13 cellular contexts compared by ENCODE assay signal in the genomic region with DNA sequence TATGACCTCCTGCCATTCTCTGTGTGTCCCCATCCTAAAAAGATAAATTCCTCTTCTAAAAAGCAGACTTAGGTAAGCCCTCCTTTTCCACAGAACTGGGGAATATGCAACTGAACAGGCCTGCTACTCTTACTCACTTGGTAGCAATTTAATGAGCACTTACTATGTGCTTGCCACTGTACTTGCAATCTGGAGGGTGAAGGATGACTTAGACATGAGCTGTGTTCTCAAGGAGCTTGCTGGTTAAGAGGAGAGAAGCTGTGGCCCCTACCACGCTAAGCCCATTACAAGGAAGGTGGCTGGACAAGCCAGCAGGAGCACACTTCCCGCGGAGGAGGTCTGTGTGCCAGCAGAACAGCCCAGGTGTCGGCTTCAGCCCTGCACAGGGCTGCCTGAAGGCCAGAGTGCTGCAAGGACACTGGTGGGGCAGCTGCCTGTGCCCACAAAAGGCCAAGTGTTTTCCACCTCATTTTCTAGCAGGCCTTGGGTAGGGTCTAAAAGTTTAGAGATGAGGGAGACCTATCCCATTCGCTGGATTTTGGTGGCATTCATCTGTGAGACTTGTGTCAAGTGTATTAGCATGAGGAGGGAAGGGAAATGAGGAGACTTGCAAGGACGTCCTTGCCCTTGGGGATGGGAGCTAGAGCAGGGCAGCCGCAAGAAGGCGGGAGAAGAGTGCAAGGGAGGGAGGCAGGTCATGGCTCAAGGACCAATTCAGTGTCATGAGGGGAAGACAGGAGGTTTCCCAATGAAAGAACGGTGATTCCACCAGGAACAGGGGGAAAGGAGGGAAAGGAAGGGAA. TPM values are rescaled to one million over a fixed set of nuclear protein-coding genes. Genes with fewer than 3 reads are reported as not detected.
DNase-seq lines count a peak whose midpoint lies in the region; ATAC-seq and TF ChIP-seq lines count a peak whose summit lies in the region.
"Had no signal": no experiment of that assay in that cellular context is flagged by ENCODE, and none has a peak within 500 bp of the region (broad histone marks: within the 10 kb centered on the region; RNA-seq: fewer than 3 reads in every experiment).

No MANE protein-coding gene starts in this region.

- H3K9ac ChIP-seq in mammary epithelial cell (ENCODE audit: insufficient read depth, low read length) = no peak overlapping the region

- H3K9me3 ChIP-seq in mammary epithelial cell (replicated peaks; ENCODE audit: insufficient read depth, low read length) = no peaks in the 10 kb centered on the region
- H3K9me3 ChIP-seq in muscle layer of duodenum (ENCODE audit: control insufficient read depth in 1 of 2, low read length in 2 of 2) = no peaks in the 10 kb centered on the region
- H3K9me3 ChIP-seq in tibial nerve = no peaks in the 10 kb centered on the region

- peaks cover 22% of the 10 kb centered on the region for H3K4me1 ChIP-seq in mammary epithelial cell (ENCODE audit: insufficient read depth, low read length)
- peaks cover 3 to 21% of the 10 kb centered on the region in 2 donors for H3K4me1 ChIP-seq in muscle layer of duodenum (ENCODE audit: control insufficient read depth in 1 of 2, insufficient read depth in 2 of 2, low read length in 2 of 2)
- H3K4me1 ChIP-seq in tibial nerve = peaks cover 0 to 76% (median 31%) of the 10 kb centered on the region in 4 donors

- WGBS in mammary epithelial cell (ENCODE audit: low coverage, missing lambda C conversion rate) = 98% methylated on average over 7 of the region's 9 CpGs
- WGBS in tibial nerve, 2 donors = 60 to 76% methylated on average over 9 of the region's 9 CpGs

- peaks cover 34% of the 10 kb centered on the region for H3K4me1 Mint-ChIP-seq in MCF 10A (ENCODE audit: insufficient read depth, unreplicated experiment)
- no peaks in the 10 kb centered on the region for H3K4me1 Mint-ChIP-seq in central memory CD8-positive, alpha-beta T cell
- H3K4me1 Mint-ChIP-seq: activated CD4-positive, alpha-beta T cell treated with anti-CD3 and anti-CD28 coated beads for 36 hours; activated naive CD8-positive, alpha-beta T cell treated with anti-CD3 and anti-CD28 coated beads, Interleukin-2, amount 10 ng/mL, durations not matched to agents 7 days and 5 days had no signal

- no peaks in the 10 kb centered on the region for H3K9me3 Mint-ChIP-seq in MCF 10A (ENCODE audit: unreplicated experiment)
- H3K9me3 Mint-ChIP-seq in central memory CD8-positive, alpha-beta T cell = peaks cover 11% of the 10 kb centered on the region

- H3K36me3 ChIP-seq in mammary epithelial cell (ENCODE audit: insufficient read depth, low read length) = no peaks in the 10 kb centered on the region
- no peaks in the 10 kb centered on the region for H3K36me3 ChIP-seq in muscle layer of duodenum (ENCODE audit: control insufficient read depth in 1 of 2, insufficient read depth in 2 of 2, low read length in 2 of 2)
- H3K36me3 ChIP-seq in tibial nerve = no peaks in the 10 kb centered on the region

- BruUV-seq in MCF 10A (replicated peaks; lab: Mats Ljungman, UMichigan) (no TSS peak), mammary epithelial cell (replicated peaks; lab: Mats Ljungman, UMichigan) (no TSS peak)

- H3K79me2 ChIP-seq in mammary epithelial cell (ENCODE audit: insufficient read depth, low read length) = peaks cover 25% of the 10 kb centered on the region

- no peak overlapping the region for H3K4me3 ChIP-seq in mammary epithelial cell (replicated peaks in 1 of 3; ENCODE audit: insufficient read depth in 1 of 3, low read depth in 2 of 3, low read length in 3 of 3)
- H3K4me3 ChIP-seq in muscle layer of duodenum (ENCODE audit: low read depth in 1 of 2, low read length in 2 of 2) = no peak overlapping the region
- H3K4me3 ChIP-seq in tibial nerve = no peak overlapping the region

- in situ Hi-C loops in mammary epithelial cell (cut with MboI; ENCODE audit: low sequenced_read_pairs in 2 of 2) = no loop called here

- H3K4me2 ChIP-seq in mammary epithelial cell (ENCODE audit: insufficient read depth, low read depth, low read length) = no peak overlapping the region

- no peak for DNase-seq in MCF 10A (ENCODE audit: unreplicated experiment)
- DNase-seq in mammary epithelial cell = no peak
- DNase-seq in central memory CD8-positive, alpha-beta T cell (ENCODE audit: low spot score in 2 of 2) = no peak
- no peak for DNase-seq in tibial nerve (ENCODE audit: low spot score in 2 of 2)
- DNase-seq in GM19238 (ENCODE audit: insufficient read length, low spot score) = no peak
- DNase-seq in NCI-H2029 treated with DMSO at 0.1 percent for 48 hours (lab: John Stamatoyannopoulos, UW) = no peak
- DNase-seq in T1000 (lab: John Stamatoyannopoulos, UW) = no peak
- DNase-seq: activated CD4-positive, alpha-beta T cell treated with anti-CD3 and anti-CD28 coated beads for 36 hours; activated naive CD8-positive, alpha-beta T cell treated with anti-CD3 and anti-CD28 coated beads, Interleukin-2, amount 10 ng/mL, durations not matched to agents 7 days and 5 days; effector CD4-positive, alpha-beta T cell; NCI-H2227 treated with DMSO at 0.1 percent for 48 hours; posterior cingulate gyrus had no signal

- CTCF ChIA-PET in MCF 10A (lab: Yijun Ruan, JAX) = interaction anchor here (0.6 kb wide), 1 partner anchor 881 kb away, joined by 3 read pairs; no protein-coding TSS in a partner anchor
- CTCF ChIA-PET in mammary epithelial cell (lab: Charles Lee; ENCODE audit: low non-redundant PET) = no interaction called here

- no peak for ATAC-seq in central memory CD8-positive, alpha-beta T cell (replicated peaks; ENCODE audit: extremely low read depth, poor library complexity, severe bottlenecking)
- ATAC-seq: activated CD4-positive, alpha-beta T cell treated with anti-CD3 and anti-CD28 coated beads for 36 hours had no signal

- TF ChIP-seq CTCF in MCF 10A (IDR thresholded peaks at IDR 0.05; ENCODE audit: unreplicated experiment) (no peak), mammary epithelial cell (conservative IDR thresholded peaks at IDR 0.05 in 1 of 2, IDR thresholded peaks at IDR 0.05 in 1 of 2; ENCODE audit: extremely low read depth in 1 of 2, insufficient read depth in 1 of 2, low read depth in 1 of 2, low read length in 2 of 2) (no peak), tibial nerve (IDR thresholded peaks at IDR 0.05) (no peak)

- no peak for TF ChIP-seq POLR2A in tibial nerve (IDR thresholded peaks at IDR 0.05)

- no peaks in the 10 kb centered on the region for H3K27me3 Mint-ChIP-seq in MCF 10A (ENCODE audit: insufficient read depth, unreplicated experiment)
- peaks cover 25% of the 10 kb centered on the region for H3K27me3 Mint-ChIP-seq in central memory CD8-positive, alpha-beta T cell

- POLR2A ChIA-PET in MCF 10A (lab: Yijun Ruan, JAX) = interaction anchor here (0.6 kb wide), 1 partner anchor 134 kb away, joined by 3 read pairs; no protein-coding TSS in a partner anchor

- peak overlapping the region; percentile 29 for H3K27ac Mint-ChIP-seq in MCF 10A (ENCODE audit: low read depth, unreplicated experiment)
- H3K27ac Mint-ChIP-seq in central memory CD8-positive, alpha-beta T cell (ENCODE audit: low read depth) = peak overlapping the region; percentile 70
- H3K27ac Mint-ChIP-seq: activated CD4-positive, alpha-beta T cell treated with anti-CD3 and anti-CD28 coated beads for 36 hours; activated naive CD8-positive, alpha-beta T cell treated with anti-CD3 and anti-CD28 coated beads, Interleukin-2, amount 10 ng/mL, durations not matched to agents 7 days and 5 days had no signal

- H3K36me3 Mint-ChIP-seq in MCF 10A (ENCODE audit: insufficient read depth, unreplicated experiment) = peaks cover 6% of the 10 kb centered on the region
- H3K36me3 Mint-ChIP-seq in central memory CD8-positive, alpha-beta T cell (ENCODE audit: insufficient read depth) = no peaks in the 10 kb centered on the region

- no peak overlapping the region for H3K4me3 Mint-ChIP-seq in MCF 10A (ENCODE audit: unreplicated experiment)
- H3K4me3 Mint-ChIP-seq in central memory CD8-positive, alpha-beta T cell = no peak overlapping the region
- H3K4me3 Mint-ChIP-seq: activated CD4-positive, alpha-beta T cell treated with anti-CD3 and anti-CD28 coated beads for 36 hours; activated naive CD8-positive, alpha-beta T cell treated with anti-CD3 and anti-CD28 coated beads, Interleukin-2, amount 10 ng/mL, durations not matched to agents 7 days and 5 days had no signal

- H3K27ac ChIP-seq in mammary epithelial cell (ENCODE audit: insufficient read depth, low read depth, low read length) (no peak overlapping the region), muscle layer of duodenum (ENCODE audit: low read length) (peak overlapping the region; percentile 43), tibial nerve (peak overlapping the region in 3 of 4 donors; percentile 53 to 66 (median 55))

- no peaks in the 10 kb centered on the region for H4K20me1 ChIP-seq in mammary epithelial cell (ENCODE audit: insufficient read depth, low read length)

- dilution Hi-C loops in mammary epithelial cell (cut with HindIII; ENCODE audit: low sequenced_read_pairs) = no loop called here

- H3K27me3 ChIP-seq in mammary epithelial cell (ENCODE audit: insufficient read depth, low read length) (no peaks in the 10 kb centered on the region), muscle layer of duodenum (ENCODE audit: low read depth, low read length) (no peaks in the 10 kb centered on the region), tibial nerve (no peaks in the 10 kb centered on the region)

- intact Hi-C loops in MCF 10A (cut with micrococcal nuclease) (loop anchor here (5.0 kb wide), 1 partner anchor 52 kb away; a partner anchor contains a TSS), mammary epithelial cell (cut with micrococcal nuclease) (no loop called here)

- H2AFZ ChIP-seq in mammary epithelial cell (ENCODE audit: low read depth, low read length) = no peak overlapping the region

- TF ChIP-seq EP300 in tibial nerve (IDR thresholded peaks at IDR 0.05) = no peak

RNA-seq across cellular contexts. Expression of a gene that starts 52.0 kb away (rescaled TPM):
- 25.9 and 42.1 TPM in 2 replicates for total RNA-seq in MCF 10A (2022)
- 10 to 100 TPM; 40.9 to 89.0 TPM for total RNA-seq in mammary epithelial cell
- polyA plus RNA-seq in mammary epithelial cell = 28.1 TPM
- 57.7 TPM for polyA minus RNA-seq in mammary epithelial cell
- 100 to 1,000 TPM; 385 to 583 (median 526) TPM for total RNA-seq in tibial nerve
- total RNA-seq: activated naive CD8-positive, alpha-beta T cell treated with anti-CD3 and anti-CD28 coated beads, Interleukin-2, amount 10 ng/mL, durations not matched to agents 7 days and 5 days had no signal

RNA-seq across cellular contexts. Expression of a gene that starts 52.1 kb away (rescaled TPM):
- total RNA-seq in MCF 10A (2022) = 54.6 and 66.0 TPM in 2 replicates
- total RNA-seq in mammary epithelial cell = 10 to 100 TPM; 74.9 to 94.2 TPM
- polyA plus RNA-seq in mammary epithelial cell = 119 TPM
- 78.3 TPM for polyA minus RNA-seq in mammary epithelial cell
- 100 to 1,000 TPM; 576 to 821 (median 658) TPM for total RNA-seq in tibial nerve
- total RNA-seq: activated CD4-positive, alpha-beta T cell treated with anti-CD3 and anti-CD28 coated beads for 36 hours; activated naive CD8-positive, alpha-beta T cell treated with anti-CD3 and anti-CD28 coated beads, Interleukin-2, amount 10 ng/mL, durations not matched to agents 7 days and 5 days had no signal
